ENCODE assay signal across 8 cellular contexts in the genomic region with DNA sequence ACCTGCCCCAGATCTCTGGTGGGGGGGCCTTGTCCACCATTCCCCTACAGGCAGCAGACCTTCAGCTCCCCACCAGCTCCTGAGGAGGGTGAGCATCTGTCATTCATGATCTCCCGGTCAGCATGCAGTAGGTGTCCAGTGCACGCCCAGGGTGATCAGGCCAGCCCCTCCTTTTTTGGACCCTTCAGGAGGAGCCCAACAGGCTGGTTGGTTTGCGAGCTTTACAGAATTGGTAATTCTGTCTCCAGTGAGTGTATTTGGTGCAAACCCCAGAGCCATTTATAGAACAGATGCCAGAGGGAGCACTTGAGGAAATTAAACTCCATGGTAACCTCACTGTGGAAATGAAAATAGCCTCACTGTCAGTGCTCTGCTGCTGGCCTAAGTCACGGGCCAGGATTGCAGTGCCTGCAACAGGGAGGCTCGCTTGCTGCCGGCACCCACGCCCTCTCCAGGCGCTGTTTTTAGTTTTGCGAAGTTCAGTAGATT. TPM values are rescaled to one million over a fixed set of nuclear protein-coding genes. Genes with fewer than 3 reads are reported as not detected.
A peak's percentile ranks its signal among the peaks of the same experiment; 100 is the strongest.
DNase-seq lines count a peak whose midpoint lies in the region; ATAC-seq and TF ChIP-seq lines count a peak whose summit lies in the region.

No MANE protein-coding gene starts in this region.

- H3K27ac ChIP-seq in colonic mucosa, result peak overlapping the region; percentile 63
- peak overlapping the region; percentile 64 for H3K27ac ChIP-seq in muscle layer of colon (ENCODE audit: low read depth, low read length)

- H3K9ac ChIP-seq in colonic mucosa (ENCODE audit: low read depth in 2 of 2, low read length in 2 of 2) (peak overlapping the region in 1 of 2 donors; percentile 49), muscle layer of colon (ENCODE audit: low read length) (no peak overlapping the region)

- no peak overlapping the region; the same call in 1 of the 2 replicates for H3K4me3 ChIP-seq in AG10803 (ENCODE audit: low read length)
- no peak overlapping the region for H3K4me3 ChIP-seq in colonic mucosa
- H3K4me3 ChIP-seq in muscle layer of colon (ENCODE audit: low read depth in 1 of 2, low read length in 2 of 2), result peak overlapping the region in 1 of 2 donors; percentile 43

- H3K36me3 ChIP-seq in colonic mucosa (no peaks in the 10 kb centered on the region), muscle layer of colon (ENCODE audit: insufficient read depth, low read length) (no peaks in the 10 kb centered on the region)

- peaks cover 22% of the 10 kb centered on the region for H3K4me1 ChIP-seq in colonic mucosa
- H3K4me1 ChIP-seq in muscle layer of colon (ENCODE audit: insufficient read depth, low read length), result peaks cover 57% of the 10 kb centered on the region

- intact Hi-C loops in colonic mucosa (cut with DNase I), result no loop called here

- H3K9me3 ChIP-seq in colonic mucosa (no peaks in the 10 kb centered on the region), muscle layer of colon (ENCODE audit: low read length) (no peaks in the 10 kb centered on the region)

- DNase-seq in AG10803 (ENCODE audit: low read depth), result peak; percentile 76
- peak; percentile 47 for DNase-seq in NCI-H2107 (lab: John Stamatoyannopoulos, UW)
- no peak for DNase-seq in colonic mucosa
- DNase-seq in GM19240 (ENCODE audit: insufficient read length, low spot score), result no peak
- DNase-seq in activated T-cell treated with anti-CD3 and anti-CD28 coated beads, Interleukin-2, amount 50 U/mL, for 1 hour, result no peak
- DNase-seq in activated CD4-positive, alpha-beta T cell treated with anti-CD3 and anti-CD28 coated beads, Interleukin-2, amount 50 U/mL, for 4 hours, result no peak

- ATAC-seq in HG03135 (IDR thresholded peaks at IDR 0.05; ENCODE audit: unreplicated experiment), result no peak

- H3K27me3 ChIP-seq in colonic mucosa (no peaks in the 10 kb centered on the region), muscle layer of colon (ENCODE audit: control insufficient read depth in 1 of 2, insufficient read depth in 2 of 2, low read length in 2 of 2) (no peaks in the 10 kb centered on the region)

- TF ChIP-seq CTCF in AG10803 (conservative IDR thresholded peaks at IDR 0.05; ENCODE audit: low read length), result 0 out of 2 replicates have a peak, but pooled peaks have one; percentile 22
- TF ChIP-seq CTCF in colonic mucosa (IDR thresholded peaks at IDR 0.05), result no peak

RNA-seq across cellular contexts. Expression of a gene that starts 23.4 kb away (rescaled TPM):
- 100 to 1,000 TPM; 161 to 238 TPM for total RNA-seq in colonic mucosa

Comparison
In these comparisons a context has a peak if more than half of its experiments do, and no peak if none do; other contexts are left out.
1. DNase-seq: peak in AG10803 (single experiment) and NCI-H2107 (single experiment); none in colonic mucosa (single experiment), GM19240 (single experiment), activated T-cell treated with anti-CD3 and anti-CD28 coated beads, Interleukin-2, amount 50 U/mL, for 1 hour (single experiment) and activated CD4-positive, alpha-beta T cell treated with anti-CD3 and anti-CD28 coated beads, Interleukin-2, amount 50 U/mL, for 4 hours (0 of 2).